Comparison of ENCODE assay signal across 11 cellular contexts in genomic region chr12:124428136-124428791, GRCh38.
DNase-seq lines count a peak whose midpoint lies in the region; ATAC-seq lines count a peak whose summit lies in the region.
"Had no signal": no experiment of that assay in that cellular context is flagged by ENCODE, and none has a peak within 500 bp of the region (broad histone marks: within the 10 kb centered on the region; RNA-seq: fewer than 3 reads in every experiment).

No MANE protein-coding gene starts in this region.

- peaks cover 9 to 43% of the 10 kb centered on the region in 2 donors for H3K4me1 ChIP-seq in duodenal mucosa (ENCODE audit: control insufficient read depth in 1 of 2, insufficient read depth in 2 of 2, low read length in 2 of 2)

- no peak overlapping the region for H3K4me3 ChIP-seq in duodenal mucosa (ENCODE audit: low read depth in 1 of 2, low read length in 2 of 2)

- no peaks in the 10 kb centered on the region for H3K27me3 ChIP-seq in duodenal mucosa (ENCODE audit: control insufficient read depth in 1 of 2, insufficient read depth in 2 of 2, low read length in 2 of 2)

- H3K27ac ChIP-seq in duodenal mucosa (ENCODE audit: low read depth, low read length) = peak overlapping the region; percentile 67

- no peak for ATAC-seq in HG03439 (IDR thresholded peaks at IDR 0.05; ENCODE audit: unreplicated experiment)
- ATAC-seq in GM19452 (IDR thresholded peaks at IDR 0.05; ENCODE audit: unreplicated experiment) = no peak
- ATAC-seq: activated naive CD8-positive, alpha-beta T cell treated with anti-CD3 and anti-CD28 coated beads, Interleukin-2, amount 50 U/mL, for 24 hours; CD8-positive, alpha-beta T cell had no signal

- no peak overlapping the region for H3K9ac ChIP-seq in duodenal mucosa (ENCODE audit: low read depth in 1 of 2, low read length in 2 of 2)

- peaks cover 17 to 57% of the 10 kb centered on the region in 2 donors for H3K36me3 ChIP-seq in duodenal mucosa (ENCODE audit: control insufficient read depth in 1 of 2, insufficient read depth in 2 of 2, low read length in 2 of 2)

- peak; percentile 62 for DNase-seq in A172 (ENCODE audit: low spot score)
- peak; percentile 63 for DNase-seq in NCI-H2227 (lab: John Stamatoyannopoulos, UW; ENCODE audit: unreplicated experiment)
- DNase-seq in myocyte (ENCODE audit: low read depth) = peak; percentile 80
- no peak for DNase-seq in NCI-H1417 treated with DMSO at 0.1 percent for 48 hours (lab: John Stamatoyannopoulos, UW)
- DNase-seq in stimulated activated CD4-positive, alpha-beta T cell treated with anti-CD3 and anti-CD28 coated beads, Interleukin-4, amount 100 ng/mL, for 1 hour = no peak
- DNase-seq: activated naive CD8-positive, alpha-beta T cell treated with anti-CD3 and anti-CD28 coated beads, Interleukin-2, amount 50 U/mL, for 24 hours; CD8-positive, alpha-beta T cell; SW 1271 had no signal

- no peaks in the 10 kb centered on the region for H3K9me3 ChIP-seq in duodenal mucosa (ENCODE audit: control insufficient read depth in 1 of 2, low read length in 2 of 2)

Comparison
In these comparisons a context has a peak if more than half of its experiments do, and no peak if none do; other contexts are left out.
1. DNase-seq: peak in A172 (single experiment), NCI-H2227 (single experiment) and myocyte (single experiment); none in NCI-H1417 treated with DMSO at 0.1 percent for 48 hours (single experiment) and stimulated activated CD4-positive, alpha-beta T cell treated with anti-CD3 and anti-CD28 coated beads, Interleukin-4, amount 100 ng/mL, for 1 hour (single experiment).